In the genomic region with DNA sequence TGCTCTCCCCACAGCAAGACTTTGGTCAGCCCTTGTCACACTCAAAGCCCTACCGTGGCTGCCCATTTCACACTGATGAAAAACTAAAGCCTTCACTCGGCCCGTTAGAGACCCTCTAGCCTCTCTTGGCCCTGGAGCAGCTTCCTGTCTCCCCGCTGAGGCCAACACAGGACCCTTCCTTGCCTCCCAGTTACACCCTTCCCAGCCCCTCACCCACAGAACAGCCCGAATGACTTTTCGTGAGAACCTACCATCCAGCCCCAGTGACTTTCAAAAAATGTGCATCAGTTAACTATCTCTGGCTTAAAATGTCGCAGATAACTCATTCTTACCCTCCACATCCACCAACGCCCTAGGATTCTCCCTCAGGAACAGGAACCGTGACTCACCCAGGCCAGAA, we compare ENCODE assay signal across 1 cellular context.
TF ChIP-seq lines count a peak whose summit lies in the region.

No MANE protein-coding gene starts in this region.

TF ChIP-seq in WTC11, 78 proteins besides CTCF, POLR2A, EP300 and RAD21 (continued from another document):
- TF ChIP-seq ZNF219 (CRISPR knock-in tag; IDR thresholded peaks at IDR 0.05; ENCODE audit: borderline replicate concordance) (no peak), TEAD4 (CRISPR knock-in tag; IDR thresholded peaks at IDR 0.05) (no peak), NFATC4 (CRISPR knock-in tag; IDR thresholded peaks at IDR 0.05) (no peak), MYBL2 (CRISPR knock-in tag; IDR thresholded peaks at IDR 0.05) (no peak), SMAD3 (CRISPR knock-in tag; IDR thresholded peaks at IDR 0.05; ENCODE audit: borderline replicate concordance) (no peak), ZNF416 (CRISPR knock-in tag; IDR thresholded peaks at IDR 0.05) (no peak), TCF7 (CRISPR knock-in tag; IDR thresholded peaks at IDR 0.05; ENCODE audit: low read depth) (no peak), IRF2 (CRISPR knock-in tag; IDR thresholded peaks at IDR 0.05; ENCODE audit: borderline replicate concordance, low read depth) (no peak)
- TF ChIP-seq, protein P1, sequence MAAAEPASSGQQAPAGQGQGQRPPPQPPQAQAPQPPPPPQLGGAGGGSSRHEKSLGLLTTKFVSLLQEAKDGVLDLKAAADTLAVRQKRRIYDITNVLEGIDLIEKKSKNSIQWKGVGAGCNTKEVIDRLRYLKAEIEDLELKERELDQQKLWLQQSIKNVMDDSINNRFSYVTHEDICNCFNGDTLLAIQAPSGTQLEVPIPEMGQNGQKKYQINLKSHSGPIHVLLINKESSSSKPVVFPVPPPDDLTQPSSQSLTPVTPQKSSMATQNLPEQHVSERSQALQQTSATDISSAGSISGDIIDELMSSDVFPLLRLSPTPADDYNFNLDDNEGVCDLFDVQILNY (CRISPR knock-in tag; IDR thresholded peaks at IDR 0.05) = no peak
- TF ChIP-seq, protein P2, sequence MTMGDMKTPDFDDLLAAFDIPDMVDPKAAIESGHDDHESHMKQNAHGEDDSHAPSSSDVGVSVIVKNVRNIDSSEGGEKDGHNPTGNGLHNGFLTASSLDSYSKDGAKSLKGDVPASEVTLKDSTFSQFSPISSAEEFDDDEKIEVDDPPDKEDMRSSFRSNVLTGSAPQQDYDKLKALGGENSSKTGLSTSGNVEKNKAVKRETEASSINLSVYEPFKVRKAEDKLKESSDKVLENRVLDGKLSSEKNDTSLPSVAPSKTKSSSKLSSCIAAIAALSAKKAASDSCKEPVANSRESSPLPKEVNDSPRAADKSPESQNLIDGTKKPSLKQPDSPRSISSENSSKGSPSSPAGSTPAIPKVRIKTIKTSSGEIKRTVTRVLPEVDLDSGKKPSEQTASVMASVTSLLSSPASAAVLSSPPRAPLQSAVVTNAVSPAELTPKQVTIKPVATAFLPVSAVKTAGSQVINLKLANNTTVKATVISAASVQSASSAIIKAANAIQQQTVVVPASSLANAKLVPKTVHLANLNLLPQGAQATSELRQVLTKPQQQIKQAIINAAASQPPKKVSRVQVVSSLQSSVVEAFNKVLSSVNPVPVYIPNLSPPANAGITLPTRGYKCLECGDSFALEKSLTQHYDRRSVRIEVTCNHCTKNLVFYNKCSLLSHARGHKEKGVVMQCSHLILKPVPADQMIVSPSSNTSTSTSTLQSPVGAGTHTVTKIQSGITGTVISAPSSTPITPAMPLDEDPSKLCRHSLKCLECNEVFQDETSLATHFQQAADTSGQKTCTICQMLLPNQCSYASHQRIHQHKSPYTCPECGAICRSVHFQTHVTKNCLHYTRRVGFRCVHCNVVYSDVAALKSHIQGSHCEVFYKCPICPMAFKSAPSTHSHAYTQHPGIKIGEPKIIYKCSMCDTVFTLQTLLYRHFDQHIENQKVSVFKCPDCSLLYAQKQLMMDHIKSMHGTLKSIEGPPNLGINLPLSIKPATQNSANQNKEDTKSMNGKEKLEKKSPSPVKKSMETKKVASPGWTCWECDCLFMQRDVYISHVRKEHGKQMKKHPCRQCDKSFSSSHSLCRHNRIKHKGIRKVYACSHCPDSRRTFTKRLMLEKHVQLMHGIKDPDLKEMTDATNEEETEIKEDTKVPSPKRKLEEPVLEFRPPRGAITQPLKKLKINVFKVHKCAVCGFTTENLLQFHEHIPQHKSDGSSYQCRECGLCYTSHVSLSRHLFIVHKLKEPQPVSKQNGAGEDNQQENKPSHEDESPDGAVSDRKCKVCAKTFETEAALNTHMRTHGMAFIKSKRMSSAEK (CRISPR knock-in tag; IDR thresholded peaks at IDR 0.05; ENCODE audit: borderline replicate concordance) = no peak
